Comparison of ENCODE assay signal across 32 cellular contexts in the genomic region with DNA sequence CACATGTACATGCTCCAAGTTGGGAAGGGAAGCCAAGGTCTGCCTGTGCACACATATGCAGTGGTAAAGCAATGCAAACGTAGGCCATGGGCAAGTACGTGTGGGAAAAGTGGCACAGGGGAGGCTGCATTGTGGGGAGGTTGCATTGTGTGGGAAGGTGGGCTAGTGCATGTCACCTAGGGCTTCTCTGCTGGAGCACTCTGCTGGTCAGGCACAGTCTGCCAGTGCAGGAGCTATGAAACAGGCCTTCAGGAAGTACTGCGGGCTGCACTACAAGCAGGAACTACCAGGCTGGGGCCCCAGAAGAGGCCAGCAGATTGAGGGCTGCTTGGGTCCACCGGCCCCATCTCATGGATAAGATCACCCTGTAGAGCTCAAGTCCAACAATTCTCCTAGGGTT.
"Had no signal": no experiment of that assay in that cellular context is flagged by ENCODE, and none has a peak within 500 bp of the region (broad histone marks: within the 10 kb centered on the region; RNA-seq: fewer than 3 reads in every experiment).

No MANE protein-coding gene starts in this region.

- H3K27ac Mint-ChIP-seq: activated B cell treated with CpG ODN at 0.5 μM for 24 hours; activated CD4-positive, alpha-beta memory T cell treated with anti-CD3 and anti-CD28 coated beads for 36 hours; activated CD4-positive, alpha-beta T cell treated with anti-CD3 and anti-CD28 coated beads, Interleukin-2, amount 10 ng/mL, durations not matched to agents 24 days and 14 days; activated CD8-positive, alpha-beta T cell treated with anti-CD3 and anti-CD28 coated beads for 36 hours; activated naive CD4-positive, alpha-beta T cell treated with anti-CD3 and anti-CD28 coated beads for 36 hours; activated naive CD4-positive, alpha-beta T cell treated with anti-CD3 and anti-CD28 coated beads, Interleukin-2, amount 50 U/mL, for 72 hours; activated naive CD8-positive, alpha-beta T cell treated with anti-CD3 and anti-CD28 coated beads for 36 hours; activated T-cell treated with anti-CD3 and anti-CD28 coated beads, Interleukin-2, amount 50 U/mL, for 72 hours; activated T-helper 1 cell treated with anti-CD3 and anti-CD28 coated beads, Interleukin-12 subunit alpha, Interleukin-12 subunit beta, Interleukin-2, Interleukin-4 antibody, amounts not matched to agents 30 ng/mL and 10 ng/mL and 1 ng/mL, durations not matched to agents 14 hours and 24 hours and 36 hours; activated T-helper 17 cell treated with anti-CD3 and anti-CD28 coated beads, Interleukin-2, amount 50 U/mL, for 72 hours; T-cell; T-helper 2 cell treated with Interferon-gamma antibody and Interleukin-4, amounts not matched to agents 5 μg/mL and 100 μg/mL, for 36 hours had no signal

- ATAC-seq: activated CD8-positive, alpha-beta T cell treated with anti-CD3 and anti-CD28 coated beads for 36 hours; activated naive CD4-positive, alpha-beta T cell treated with anti-CD3 and anti-CD28 coated beads, Interleukin-2, amount 50 U/mL, for 72 hours; activated T-cell treated with anti-CD3 and anti-CD28 coated beads, Interleukin-2, amount 50 U/mL, for 4 hours; activated T-cell treated with anti-CD3 and anti-CD28 coated beads, Interleukin-2, amount 50 U/mL, for 72 hours; activated T-helper 17 cell treated with anti-CD3 and anti-CD28 coated beads, Interleukin-2, amount 50 U/mL, for 72 hours; body of pancreas; T-cell had no signal

- DNase-seq: activated B cell treated with CpG ODN at 0.5 μM for 24 hours; activated CD4-positive, alpha-beta memory T cell treated with anti-CD3 and anti-CD28 coated beads for 36 hours; activated CD4-positive, alpha-beta T cell treated with anti-CD3 and anti-CD28 coated beads for 4 hours; activated CD4-positive, alpha-beta T cell treated with anti-CD3 and anti-CD28 coated beads, Interleukin-2, amount 10 ng/mL, durations not matched to agents 24 days and 14 days; activated CD4-positive, alpha-beta T cell treated with anti-CD3 and anti-CD28 coated beads, Interleukin-2, amount 50 U/mL, for 1 hour; activated CD4-positive, alpha-beta T cell treated with anti-CD3 and anti-CD28 coated beads, Interleukin-2, amount 50 U/mL, for 4 hours; activated CD4-positive, CD25-positive, alpha-beta regulatory T cell treated with anti-CD3 and anti-CD28 coated beads, Interleukin-2, amount 50 U/mL, for 72 hours; activated CD8-positive, alpha-beta memory T cell treated with anti-CD3 and anti-CD28 coated beads, Interleukin-2, amount 50 U/mL, for 4 hours; activated CD8-positive, alpha-beta T cell treated with anti-CD3 and anti-CD28 coated beads for 36 hours; activated effector memory CD4-positive, alpha-beta T cell treated with anti-CD3 and anti-CD28 coated beads, Interleukin-2, amount 50 U/mL, for 16 hours; activated gamma-delta T cell treated with Interleukin-2 at 50 U/mL for 16 hours; activated naive CD4-positive, alpha-beta T cell; activated naive CD4-positive, alpha-beta T cell treated with anti-CD3 and anti-CD28 coated beads for 36 hours; activated naive CD4-positive, alpha-beta T cell treated with anti-CD3 and anti-CD28 coated beads, Interleukin-2, amount 50 U/mL, for 16 hours; activated naive CD8-positive, alpha-beta T cell treated with anti-CD3 and anti-CD28 coated beads for 36 hours; activated T-cell treated with anti-CD3 and anti-CD28 coated beads for 4 hours; activated T-cell treated with anti-CD3 and anti-CD28 coated beads, Interleukin-2, amount 50 U/mL, for 1 hour; activated T-cell treated with anti-CD3 and anti-CD28 coated beads, Interleukin-2, amount 50 U/mL, for 4 hours; activated T-cell treated with anti-CD3 and anti-CD28 coated beads, Interleukin-2, amount 50 U/mL, for 72 hours; adrenal gland; amniotic stem cell; body of pancreas; brain microvascular endothelial cell; central memory CD4-positive, alpha-beta T cell; T-cell; T-helper 2 cell; T-helper 9 cell had no signal

- H3K27me3 Mint-ChIP-seq: activated B cell treated with CpG ODN at 0.5 μM for 24 hours; activated CD4-positive, alpha-beta memory T cell treated with anti-CD3 and anti-CD28 coated beads for 36 hours; activated CD4-positive, alpha-beta T cell treated with anti-CD3 and anti-CD28 coated beads, Interleukin-2, amount 10 ng/mL, durations not matched to agents 24 days and 14 days; activated CD8-positive, alpha-beta T cell treated with anti-CD3 and anti-CD28 coated beads for 36 hours; activated naive CD8-positive, alpha-beta T cell treated with anti-CD3 and anti-CD28 coated beads for 36 hours; activated T-helper 17 cell treated with anti-CD3 and anti-CD28 coated beads, Interleukin-2, amount 50 U/mL, for 72 hours; T-cell had no signal

- H3K9me3 ChIP-seq: adrenal gland had no signal

- H3K4me1 Mint-ChIP-seq: activated B cell treated with CpG ODN at 0.5 μM for 24 hours; activated CD4-positive, alpha-beta T cell treated with anti-CD3 and anti-CD28 coated beads, Interleukin-2, amount 10 ng/mL, durations not matched to agents 24 days and 14 days; activated naive CD8-positive, alpha-beta T cell treated with anti-CD3 and anti-CD28 coated beads for 36 hours; activated T-helper 17 cell treated with anti-CD3 and anti-CD28 coated beads, Interleukin-2, amount 50 U/mL, for 72 hours; T-cell had no signal

- H3K4me1 ChIP-seq: adrenal gland, body of pancreas, breast epithelium had no signal

- H3K36me3 ChIP-seq: adrenal gland, brain microvascular endothelial cell, breast epithelium had no signal

- H3K4me3 ChIP-seq: adrenal gland, body of pancreas, breast epithelium had no signal

- H3K27ac ChIP-seq: adrenal gland, body of pancreas, brain microvascular endothelial cell, breast epithelium had no signal

- H3K4me3 Mint-ChIP-seq: activated B cell treated with CpG ODN at 0.5 μM for 24 hours; activated CD4-positive, alpha-beta memory T cell treated with anti-CD3 and anti-CD28 coated beads for 36 hours; activated CD4-positive, alpha-beta T cell treated with anti-CD3 and anti-CD28 coated beads, Interleukin-2, amount 10 ng/mL, durations not matched to agents 24 days and 14 days; activated CD8-positive, alpha-beta T cell treated with anti-CD3 and anti-CD28 coated beads for 36 hours; activated naive CD4-positive, alpha-beta T cell treated with anti-CD3 and anti-CD28 coated beads for 36 hours; activated naive CD8-positive, alpha-beta T cell treated with anti-CD3 and anti-CD28 coated beads for 36 hours; activated T-cell treated with anti-CD3 and anti-CD28 coated beads, Interleukin-2, amount 50 U/mL, for 4 hours; activated T-cell treated with anti-CD3 and anti-CD28 coated beads, Interleukin-2, amount 50 U/mL, for 72 hours; activated T-helper 1 cell treated with anti-CD3 and anti-CD28 coated beads, Interleukin-12 subunit alpha, Interleukin-12 subunit beta, Interleukin-2, Interleukin-4 antibody, amounts not matched to agents 30 ng/mL and 10 ng/mL and 1 ng/mL, durations not matched to agents 14 hours and 24 hours and 36 hours; activated T-helper 17 cell treated with anti-CD3 and anti-CD28 coated beads, Interleukin-2, amount 50 U/mL, for 72 hours; T-cell; T-helper 2 cell treated with Interferon-gamma antibody and Interleukin-4, amounts not matched to agents 5 μg/mL and 100 μg/mL, for 36 hours had no signal

- H3K36me3 Mint-ChIP-seq: activated CD4-positive, alpha-beta memory T cell treated with anti-CD3 and anti-CD28 coated beads for 36 hours; activated naive CD8-positive, alpha-beta T cell treated with anti-CD3 and anti-CD28 coated beads for 36 hours; T-cell had no signal

- H3K27me3 ChIP-seq: adrenal gland, body of pancreas, brain microvascular endothelial cell, breast epithelium had no signal
